Comparison of ENCODE assay signal across 1 cellular context in genomic region chr6:159800141-159800865, GRCh38.
TF ChIP-seq lines count a peak whose summit lies in the region.

TSS of gene PNLDC1 (plus strand) at chr6:159800276. CDS start at chr6:159800308, 32 bp downstream.

TF ChIP-seq in IMR-90, 13 proteins besides CTCF, POLR2A, EP300 and RAD21:
- TF ChIP-seq USF2 (IDR thresholded peaks at IDR 0.05; ENCODE audit: low read depth, low read length) (no peak), MAZ (IDR thresholded peaks at IDR 0.05; ENCODE audit: borderline replicate concordance, low read depth, low read length) (no peak), SMC3 (IDR thresholded peaks at IDR 0.05; ENCODE audit: low read depth, low read length) (no peak), BHLHE40 (IDR thresholded peaks at IDR 0.05; ENCODE audit: low read depth, low read length) (no peak), CEBPB (IDR thresholded peaks at IDR 0.05; ENCODE audit: low read depth, low read length) (no peak), MXI1 (IDR thresholded peaks at IDR 0.05; ENCODE audit: borderline replicate concordance, low read depth, low read length) (no peak), CHD1 (IDR thresholded peaks at IDR 0.05; ENCODE audit: low read depth, low read length) (no peak)
